ENCODE assay signal across 18 cellular contexts in genomic region chr5:61229416-61229815, GRCh38.
DNase-seq lines count a peak whose midpoint lies in the region; ATAC-seq and TF ChIP-seq lines count a peak whose summit lies in the region.
"Had no signal": no experiment of that assay in that cellular context is flagged by ENCODE, and none has a peak within 500 bp of the region (broad histone marks: within the 10 kb centered on the region; RNA-seq: fewer than 3 reads in every experiment).

No MANE protein-coding gene starts in this region.

- H3K4me1 Mint-ChIP-seq in activated CD4-positive, alpha-beta memory T cell treated with anti-CD3 and anti-CD28 coated beads, Interleukin-2, amount 10 ng/mL, durations not matched to agents 7 days and 5 days = no peaks in the 10 kb centered on the region
- no peaks in the 10 kb centered on the region for H3K4me1 Mint-ChIP-seq in activated naive CD4-positive, alpha-beta T cell treated with anti-CD3 and anti-CD28 coated beads for 36 hours (ENCODE audit: low read depth)

- no peaks in the 10 kb centered on the region for H3K9me3 ChIP-seq in WERI-Rb-1 (ENCODE audit: severe bottlenecking)
- H3K9me3 ChIP-seq: neutrophil had no signal

- no peaks in the 10 kb centered on the region for H3K36me3 ChIP-seq in WERI-Rb-1
- H3K36me3 ChIP-seq: neutrophil, upper lobe of left lung had no signal

- ATAC-seq in left cardiac atrium = no peak
- no peak for ATAC-seq in left ventricle myocardium superior
- ATAC-seq: effector memory CD8-positive, alpha-beta T cell; T-cell had no signal

- no peaks in the 10 kb centered on the region for H3K27me3 Mint-ChIP-seq in activated CD4-positive, alpha-beta memory T cell treated with anti-CD3 and anti-CD28 coated beads, Interleukin-2, amount 10 ng/mL, durations not matched to agents 7 days and 5 days
- H3K27me3 Mint-ChIP-seq in activated naive CD4-positive, alpha-beta T cell treated with anti-CD3 and anti-CD28 coated beads for 36 hours (ENCODE audit: low read depth) = no peaks in the 10 kb centered on the region
- H3K27me3 Mint-ChIP-seq: activated naive CD8-positive, alpha-beta T cell treated with anti-CD3 and anti-CD28 coated beads, Interleukin-2, amount 50 U/mL, for 24 hours had no signal

- no peak overlapping the region for H3K27ac Mint-ChIP-seq in activated CD4-positive, alpha-beta memory T cell treated with anti-CD3 and anti-CD28 coated beads, Interleukin-2, amount 10 ng/mL, durations not matched to agents 7 days and 5 days
- H3K27ac Mint-ChIP-seq in activated naive CD4-positive, alpha-beta T cell treated with anti-CD3 and anti-CD28 coated beads for 36 hours = no peak overlapping the region
- H3K27ac Mint-ChIP-seq: activated naive CD8-positive, alpha-beta T cell treated with anti-CD3 and anti-CD28 coated beads, Interleukin-2, amount 50 U/mL, for 24 hours; activated T-helper 1 cell treated with anti-CD3 and anti-CD28 coated beads, Interleukin-12 subunit alpha, Interleukin-12 subunit beta, Interleukin-2, Interleukin-4 antibody, amounts not matched to agents 30 ng/mL and 10 ng/mL and 1 ng/mL, durations not matched to agents 14 hours and 24 hours and 36 hours; effector memory CD8-positive, alpha-beta T cell; stimulated activated naive CD8-positive, alpha-beta T cell treated with anti-CD3 and anti-CD28 coated beads, Interleukin-15, Interleukin-2, amounts not matched to agents 100 ng/mL and 50 ng/mL, for 24 hours; T-cell had no signal

- H3K27me3 ChIP-seq in WERI-Rb-1 (ENCODE audit: insufficient read depth, low read depth, severe bottlenecking) = peaks cover 2% of the 10 kb centered on the region
- H3K27me3 ChIP-seq: hepatocyte, neutrophil, upper lobe of left lung had no signal

- intact Hi-C loops in left cardiac atrium (cut with DNase I) (no loop called here), cardiac septum (cut with DNase I) (no loop called here), left ventricle myocardium superior (cut with micrococcal nuclease) (no loop called here)
- intact Hi-C loops in activated naive CD4-positive, alpha-beta T cell treated with anti-CD3 and anti-CD28 coated beads for 36 hours (cut with micrococcal nuclease) = no loop called here

- no peak overlapping the region for H3K27ac ChIP-seq in WERI-Rb-1
- H3K27ac ChIP-seq: hepatocyte, neutrophil, upper lobe of left lung had no signal

- CTCF ChIA-PET in activated CD4-positive, alpha-beta memory T cell treated with anti-CD3 and anti-CD28 coated beads, Interleukin-2, amount 10 ng/mL, durations not matched to agents 7 days and 5 days (lab: Charles Lee) = no interaction called here
- CTCF ChIA-PET in activated naive CD4-positive, alpha-beta T cell treated with anti-CD3 and anti-CD28 coated beads for 36 hours (lab: Charles Lee) = no interaction called here

- H3K4me3 Mint-ChIP-seq in activated CD4-positive, alpha-beta memory T cell treated with anti-CD3 and anti-CD28 coated beads, Interleukin-2, amount 10 ng/mL, durations not matched to agents 7 days and 5 days = no peak overlapping the region
- H3K4me3 Mint-ChIP-seq in activated naive CD4-positive, alpha-beta T cell treated with anti-CD3 and anti-CD28 coated beads for 36 hours = no peak overlapping the region
- H3K4me3 Mint-ChIP-seq: activated naive CD8-positive, alpha-beta T cell treated with anti-CD3 and anti-CD28 coated beads, Interleukin-2, amount 50 U/mL, for 24 hours; activated T-helper 1 cell treated with anti-CD3 and anti-CD28 coated beads, Interleukin-12 subunit alpha, Interleukin-12 subunit beta, Interleukin-2, Interleukin-4 antibody, amounts not matched to agents 30 ng/mL and 10 ng/mL and 1 ng/mL, durations not matched to agents 14 hours and 24 hours and 36 hours; effector memory CD8-positive, alpha-beta T cell; stimulated activated naive CD8-positive, alpha-beta T cell treated with anti-CD3 and anti-CD28 coated beads, Interleukin-15, Interleukin-2, amounts not matched to agents 100 ng/mL and 50 ng/mL, for 24 hours; T-cell had no signal

- H3K9me3 Mint-ChIP-seq in activated CD4-positive, alpha-beta memory T cell treated with anti-CD3 and anti-CD28 coated beads, Interleukin-2, amount 10 ng/mL, durations not matched to agents 7 days and 5 days = no peaks in the 10 kb centered on the region
- no peaks in the 10 kb centered on the region for H3K9me3 Mint-ChIP-seq in activated naive CD4-positive, alpha-beta T cell treated with anti-CD3 and anti-CD28 coated beads for 36 hours
- H3K9me3 Mint-ChIP-seq: effector memory CD8-positive, alpha-beta T cell; stimulated activated naive CD8-positive, alpha-beta T cell treated with anti-CD3 and anti-CD28 coated beads, Interleukin-15, Interleukin-2, amounts not matched to agents 100 ng/mL and 50 ng/mL, for 24 hours; T-cell had no signal

- TF ChIP-seq CTCF in WERI-Rb-1 (IDR thresholded peaks at IDR 0.05; ENCODE audit: low read depth, low read length) = no peak

- POLR2A ChIA-PET in activated CD4-positive, alpha-beta memory T cell treated with anti-CD3 and anti-CD28 coated beads, Interleukin-2, amount 10 ng/mL, durations not matched to agents 7 days and 5 days (lab: Charles Lee) = no interaction called here

- H3K36me3 Mint-ChIP-seq in activated CD4-positive, alpha-beta memory T cell treated with anti-CD3 and anti-CD28 coated beads, Interleukin-2, amount 10 ng/mL, durations not matched to agents 7 days and 5 days (ENCODE audit: low read depth) = no peaks in the 10 kb centered on the region
- no peaks in the 10 kb centered on the region for H3K36me3 Mint-ChIP-seq in activated naive CD4-positive, alpha-beta T cell treated with anti-CD3 and anti-CD28 coated beads for 36 hours (ENCODE audit: low read depth)
- H3K36me3 Mint-ChIP-seq: T-cell had no signal

- H3K4me3 ChIP-seq in WERI-Rb-1 (ENCODE audit: low read depth, low read length) = no peak overlapping the region
- H3K4me3 ChIP-seq: hepatocyte, upper lobe of left lung had no signal

- DNase-seq in left cardiac atrium (peak; percentile 37), cardiac septum (ENCODE audit: low spot score) (no peak), RPMI8226 (peak; percentile 73), left ventricle myocardium superior (peak; percentile 48), WERI-Rb-1 (no peak), NCI-H2227 (lab: John Stamatoyannopoulos, UW; ENCODE audit: unreplicated experiment) (no peak)
- no peak for DNase-seq in activated CD4-positive, alpha-beta memory T cell treated with anti-CD3 and anti-CD28 coated beads, Interleukin-2, amount 10 ng/mL, durations not matched to agents 7 days and 5 days
- no peak for DNase-seq in activated naive CD4-positive, alpha-beta T cell treated with anti-CD3 and anti-CD28 coated beads for 36 hours
- DNase-seq: activated naive CD8-positive, alpha-beta T cell treated with anti-CD3 and anti-CD28 coated beads, Interleukin-2, amount 50 U/mL, for 24 hours; caudate nucleus; effector memory CD8-positive, alpha-beta T cell; kidney; T-cell had no signal

Comparison
In these comparisons a context has a peak if more than half of its experiments do, and no peak if none do; other contexts are left out.
1. DNase-seq: peak in left cardiac atrium (single experiment), RPMI8226 (single experiment) and left ventricle myocardium superior (single experiment); none in cardiac septum (single experiment), activated CD4-positive, alpha-beta memory T cell treated with anti-CD3 and anti-CD28 coated beads, Interleukin-2, amount 10 ng/mL, durations not matched to agents 7 days and 5 days (single experiment), WERI-Rb-1 (single experiment), NCI-H2227 (single experiment) and activated naive CD4-positive, alpha-beta T cell treated with anti-CD3 and anti-CD28 coated beads for 36 hours (single experiment).